Comparison of ENCODE assay signal across 10 cellular contexts in genomic region chr21:36700961-36701911, GRCh38. TPM values are rescaled to one million over a fixed set of nuclear protein-coding genes. Genes with fewer than 3 reads are reported as not detected.
A peak's percentile ranks its signal among the peaks of the same experiment; 100 is the strongest.
DNase-seq lines count a peak whose midpoint lies in the region; ATAC-seq and TF ChIP-seq lines count a peak whose summit lies in the region.
"Had no signal": no experiment of that assay in that cellular context is flagged by ENCODE, and none has a peak within 500 bp of the region (broad histone marks: within the 10 kb centered on the region; RNA-seq: fewer than 3 reads in every experiment).

No MANE protein-coding gene starts in this region.

- no peaks in the 10 kb centered on the region for H4K20me1 ChIP-seq in neural cell (ENCODE audit: insufficient read depth)

- intact Hi-C loops in colonic mucosa (cut with DNase I) = no loop called here

- H3K27ac ChIP-seq in C4-2B = peak overlapping the region; percentile 76
- no peak overlapping the region for H3K27ac ChIP-seq in HUES64 (ENCODE audit: low read depth, low read length)
- no peak overlapping the region for H3K27ac ChIP-seq in colonic mucosa
- no peak overlapping the region for H3K27ac ChIP-seq in neural cell (ENCODE audit: low read length)

- peaks cover 100% of the 10 kb centered on the region for H3K27me3 ChIP-seq in HUES64 (ENCODE audit: insufficient read depth, low read length)
- peaks cover 99% of the 10 kb centered on the region for H3K27me3 ChIP-seq in colonic mucosa
- H3K27me3 ChIP-seq in neural cell (ENCODE audit: insufficient read depth, low read depth, low read length) = peaks cover 99% of the 10 kb centered on the region

- DNase-seq in colonic mucosa = no peak
- DNase-seq: NCI-H187 had no signal

- ATAC-seq in GM21390 (IDR thresholded peaks at IDR 0.05; ENCODE audit: unreplicated experiment) (no peak), HG03025 (IDR thresholded peaks at IDR 0.05; ENCODE audit: low FRiP score, unreplicated experiment) (no peak), GM19455 (IDR thresholded peaks at IDR 0.05; ENCODE audit: unreplicated experiment) (no peak), GM18858 (IDR thresholded peaks at IDR 0.05; ENCODE audit: unreplicated experiment) (no peak)

- H3F3A ChIP-seq in neural cell (ENCODE audit: insufficient read depth, low read length, poor library complexity, severe bottlenecking) = no peaks in the 10 kb centered on the region

- H3K4me3 ChIP-seq in HUES64 (ENCODE audit: low read length) (peak overlapping the region; percentile 30), colonic mucosa (peak overlapping the region; percentile 8), neural cell (ENCODE audit: low read length) (no peak overlapping the region)

- H3K4me1 ChIP-seq in HUES64 (ENCODE audit: insufficient read depth, low read length) = peaks cover 34% of the 10 kb centered on the region
- H3K4me1 ChIP-seq in colonic mucosa = peaks cover 8% of the 10 kb centered on the region

- H3K9me3 ChIP-seq in HUES64 (ENCODE audit: insufficient read depth, low read depth, low read length) (no peaks in the 10 kb centered on the region), colonic mucosa (no peaks in the 10 kb centered on the region), neural cell (ENCODE audit: low read length) (no peaks in the 10 kb centered on the region)

- no peak overlapping the region for H2AFZ ChIP-seq in neural cell (ENCODE audit: low read depth, low read length)

- no peak for TF ChIP-seq RAD21 in neural cell (conservative IDR thresholded peaks at IDR 0.05)

- H3K9ac ChIP-seq in HUES64 (ENCODE audit: low read depth, low read length) = no peak overlapping the region
- H3K9ac ChIP-seq in colonic mucosa (ENCODE audit: low read depth in 2 of 2, low read length in 2 of 2) = no peak overlapping the region
- H3K9ac ChIP-seq in neural cell (ENCODE audit: low read length) = no peak overlapping the region

- TF ChIP-seq EP300 in neural cell (conservative IDR thresholded peaks at IDR 0.05; ENCODE audit: poor library complexity, severe bottlenecking) = no peak

- no peak; the same call in 1 of the 2 replicates for TF ChIP-seq CTCF in C4-2B (conservative IDR thresholded peaks at IDR 0.05)
- TF ChIP-seq CTCF in colonic mucosa (IDR thresholded peaks at IDR 0.05) = no peak
- TF ChIP-seq CTCF in neural cell (IDR thresholded peaks at IDR 0.05; ENCODE audit: poor library complexity, severe bottlenecking) = no peak

- H3K4me2 ChIP-seq in neural cell (ENCODE audit: low read length) = no peak overlapping the region

- H3K36me3 ChIP-seq in HUES64 (ENCODE audit: insufficient read depth, low read length) (no peaks in the 10 kb centered on the region), colonic mucosa (no peaks in the 10 kb centered on the region), neural cell (ENCODE audit: insufficient read depth, low read length) (no peaks in the 10 kb centered on the region)

- no peaks in the 10 kb centered on the region for H3K79me2 ChIP-seq in neural cell (replicated peaks; ENCODE audit: insufficient read depth, low read length)

- H3K9me2 ChIP-seq in neural cell (ENCODE audit: insufficient read depth, low read length) = no peaks in the 10 kb centered on the region

- WGBS in HUES64 = 1% methylated on average over 72 of the region's 72 CpGs

TF ChIP-seq in neural cell, 6 proteins besides CTCF, POLR2A, EP300 and RAD21:
- TF ChIP-seq EZH2 (IDR thresholded peaks at IDR 0.05; ENCODE audit: borderline replicate concordance, insufficient read depth, low read length, poor library complexity, severe bottlenecking) (peak; percentile 13), POLR2AphosphoS5 (IDR thresholded peaks at IDR 0.05) (no peak), SMC3 (conservative IDR thresholded peaks at IDR 0.05; ENCODE audit: poor library complexity) (no peak), TAF1 (IDR thresholded peaks at IDR 0.05; ENCODE audit: low read depth) (no peak), MXI1 (conservative IDR thresholded peaks at IDR 0.05; ENCODE audit: poor library complexity, severe bottlenecking) (no peak)
- TF ChIP-seq, protein P1, sequence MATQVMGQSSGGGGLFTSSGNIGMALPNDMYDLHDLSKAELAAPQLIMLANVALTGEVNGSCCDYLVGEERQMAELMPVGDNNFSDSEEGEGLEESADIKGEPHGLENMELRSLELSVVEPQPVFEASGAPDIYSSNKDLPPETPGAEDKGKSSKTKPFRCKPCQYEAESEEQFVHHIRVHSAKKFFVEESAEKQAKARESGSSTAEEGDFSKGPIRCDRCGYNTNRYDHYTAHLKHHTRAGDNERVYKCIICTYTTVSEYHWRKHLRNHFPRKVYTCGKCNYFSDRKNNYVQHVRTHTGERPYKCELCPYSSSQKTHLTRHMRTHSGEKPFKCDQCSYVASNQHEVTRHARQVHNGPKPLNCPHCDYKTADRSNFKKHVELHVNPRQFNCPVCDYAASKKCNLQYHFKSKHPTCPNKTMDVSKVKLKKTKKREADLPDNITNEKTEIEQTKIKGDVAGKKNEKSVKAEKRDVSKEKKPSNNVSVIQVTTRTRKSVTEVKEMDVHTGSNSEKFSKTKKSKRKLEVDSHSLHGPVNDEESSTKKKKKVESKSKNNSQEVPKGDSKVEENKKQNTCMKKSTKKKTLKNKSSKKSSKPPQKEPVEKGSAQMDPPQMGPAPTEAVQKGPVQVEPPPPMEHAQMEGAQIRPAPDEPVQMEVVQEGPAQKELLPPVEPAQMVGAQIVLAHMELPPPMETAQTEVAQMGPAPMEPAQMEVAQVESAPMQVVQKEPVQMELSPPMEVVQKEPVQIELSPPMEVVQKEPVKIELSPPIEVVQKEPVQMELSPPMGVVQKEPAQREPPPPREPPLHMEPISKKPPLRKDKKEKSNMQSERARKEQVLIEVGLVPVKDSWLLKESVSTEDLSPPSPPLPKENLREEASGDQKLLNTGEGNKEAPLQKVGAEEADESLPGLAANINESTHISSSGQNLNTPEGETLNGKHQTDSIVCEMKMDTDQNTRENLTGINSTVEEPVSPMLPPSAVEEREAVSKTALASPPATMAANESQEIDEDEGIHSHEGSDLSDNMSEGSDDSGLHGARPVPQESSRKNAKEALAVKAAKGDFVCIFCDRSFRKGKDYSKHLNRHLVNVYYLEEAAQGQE (IDR thresholded peaks at IDR 0.05; ENCODE audit: borderline replicate concordance) = no peak

RNA-seq across cellular contexts. Expression of gene SIM2, which starts 2.3 kb away (rescaled TPM):
- polyA plus RNA-seq in HUES64 (2013, experiment 1 of 2) = 0.10 TPM
- not detected for polyA plus RNA-seq in HUES64 (2013, experiment 2 of 2)
- total RNA-seq in colonic mucosa = under 1 TPM; 0.07 to 0.08 TPM
- 0.08 TPM in 1 of 2 replicates, not detected in the other for polyA plus RNA-seq in neural cell
- polyA minus RNA-seq in neural cell = not detected in 2 replicates
- total RNA-seq: activated CD8-positive, alpha-beta memory T cell treated with anti-CD3 and anti-CD28 coated beads for 36 hours had no signal
